ENCODE assay signal across 9 cellular contexts in the genomic region with DNA sequence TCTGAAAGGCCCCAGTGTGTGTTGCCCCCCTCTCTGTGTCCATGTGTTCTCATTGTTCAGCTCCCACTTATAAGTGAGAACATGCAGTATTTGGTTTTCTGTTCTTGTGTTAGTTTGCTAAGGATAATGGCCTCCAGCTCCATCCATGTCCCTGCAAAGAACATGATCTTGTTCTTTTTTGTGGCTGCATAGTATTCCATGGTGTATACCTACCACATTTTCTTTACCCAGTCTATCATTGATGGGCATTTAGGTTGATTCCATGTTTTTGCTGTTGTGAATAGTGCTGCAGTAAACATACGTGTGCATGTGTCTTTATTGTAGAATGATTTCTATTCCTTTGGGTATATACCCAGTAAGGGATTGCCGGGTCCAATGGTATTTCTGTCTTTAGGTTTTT. TPM values are rescaled to one million over a fixed set of nuclear protein-coding genes. Genes with fewer than 3 reads are reported as not detected.
DNase-seq lines count a peak whose midpoint lies in the region; ATAC-seq, FAIRE-seq and TF ChIP-seq lines count a peak whose summit lies in the region.
"Not testable (repeated sequence)": the region's sequence is repeated elsewhere in the genome, so short reads cannot be mapped to it uniquely, and the experiment has no call there.
"Had no signal": no experiment of that assay in that cellular context is flagged by ENCODE, and none has a peak within 500 bp of the region (broad histone marks: within the 10 kb centered on the region; RNA-seq: fewer than 3 reads in every experiment).

No MANE protein-coding gene starts in this region.

- peaks cover 34% of the 10 kb centered on the region for H3K4me1 Mint-ChIP-seq in brain
- H3K4me1 Mint-ChIP-seq in endothelial cell (ENCODE audit: unreplicated experiment); progenitor cell of endocrine pancreas (ENCODE audit: low read depth): not testable (repeated sequence)

- H4K20me1 ChIP-seq in K562 (replicated peaks; ENCODE audit: control insufficient read depth, insufficient read depth, low read length) = not testable (repeated sequence)

- not testable (repeated sequence) for H3K4me1 ChIP-seq in HEK293 (ENCODE audit: control insufficient read depth, insufficient read depth, low read length); K562 (replicated peaks in 1 of 2; ENCODE audit: control insufficient read depth in 2 of 2, insufficient read depth in 2 of 2, low read length in 2 of 2)
- H3K4me1 ChIP-seq in thyroid gland = peaks cover 12 to 28% of the 10 kb centered on the region in 2 donors

- H3K79me2 ChIP-seq in K562 (ENCODE audit: control insufficient read depth, insufficient read depth, low read length) = not testable (repeated sequence)

- H3K36me3 Mint-ChIP-seq in brain (peaks cover 70% of the 10 kb centered on the region), progenitor cell of endocrine pancreas (ENCODE audit: insufficient read depth) (peaks cover 19% of the 10 kb centered on the region)
- H3K36me3 Mint-ChIP-seq in endothelial cell (ENCODE audit: low read depth, unreplicated experiment) = not testable (repeated sequence)

- intact Hi-C loops in K562 (cut with micrococcal nuclease); thyroid gland (cut with DNase I): not testable (repeated sequence)

- POLR2A ChIA-PET in HEK293 (lab: Yijun Ruan, JAX); K562 (lab: Yijun Ruan, JAX): not testable (repeated sequence)

- CTCF ChIA-PET in HEK293 (lab: Yijun Ruan, JAX); K562 (lab: Yijun Ruan, JAX; ENCODE audit: low intra/inter-chr PET ratio): not testable (repeated sequence)

- H3K27ac Mint-ChIP-seq in brain = peak overlapping the region in 3 of 5 experiments; percentile 62 to 68 (median 62)
- H3K27ac Mint-ChIP-seq in endothelial cell (ENCODE audit: unreplicated experiment) = peak overlapping the region; percentile 6
- peak overlapping the region; percentile 29 for H3K27ac Mint-ChIP-seq in progenitor cell of endocrine pancreas

- H3K4me2 ChIP-seq in K562 (ENCODE audit: insufficient read depth, low read length) = not testable (repeated sequence)

- not testable (repeated sequence) for TF ChIP-seq EP300 in K562 (IDR thresholded peaks at IDR 0.05; ENCODE audit: low read length)

- H2AFZ ChIP-seq in K562 (ENCODE audit: low read depth, low read length) = not testable (repeated sequence)

- in situ Hi-C loops in K562 (cut with MboI) = not testable (repeated sequence)

- not testable (repeated sequence) for TF ChIP-seq POLR2A in K562 (conservative IDR thresholded peaks at IDR 0.05); thyroid gland (IDR thresholded peaks at IDR 0.05)

- H3K4me3 Mint-ChIP-seq in brain; endothelial cell (ENCODE audit: unreplicated experiment); progenitor cell of endocrine pancreas (ENCODE audit: low read depth): not testable (repeated sequence)

- not testable (repeated sequence) for H3K27me3 ChIP-seq in K562 (ENCODE audit: control insufficient read depth in 2 of 2, insufficient read depth in 2 of 2, low read length in 2 of 2); thyroid gland

- H3K27ac ChIP-seq in HEK293 (ENCODE audit: extremely low read depth, low read depth, low read length); K562 (ENCODE audit: extremely low read depth, low read depth, low read length): not testable (repeated sequence)
- H3K27ac ChIP-seq in thyroid gland = peak overlapping the region in 2 of 3 donors; percentile 63 to 73

- not testable (repeated sequence) for H3K9ac ChIP-seq in K562 (ENCODE audit: insufficient read depth in 1 of 2, low read depth in 2 of 2, low read length in 2 of 2)

- H3K9me3 Mint-ChIP-seq in brain = peaks cover 7 to 35% (median 18%) of the 10 kb centered on the region in 5 experiments
- not testable (repeated sequence) for H3K9me3 Mint-ChIP-seq in endothelial cell (ENCODE audit: unreplicated experiment); progenitor cell of endocrine pancreas (ENCODE audit: low read depth)

- not testable (repeated sequence) for FAIRE-seq in K562 (lab: Jason Lieb, UNC)

- DNase-seq in K562 (ENCODE audit: extremely low read depth in 1 of 4, low spot score in 3 of 4); endothelial cell (ENCODE audit: low spot score); progenitor cell of endocrine pancreas (ENCODE audit: low spot score, unreplicated experiment); thyroid gland: not testable (repeated sequence)

- ATAC-seq in SK-N-SH treated with all-trans-retinoic acid at 6 μM for 48 hours, K562: not testable (repeated sequence)

- not testable (repeated sequence) for TF ChIP-seq RAD21 in K562 (CRISPR knock-in tag; conservative IDR thresholded peaks at IDR 0.05 in 1 of 2, IDR thresholded peaks at IDR 0.05 in 1 of 2)

- 70% methylated on average over 2 of the region's 2 CpGs for WGBS in K562 (ENCODE audit: insufficient coverage, low coverage, missing lambda C conversion rate)
- WGBS in thyroid gland, 2 donors = 95 to 98% methylated on average over 2 of the region's 2 CpGs

- not testable (repeated sequence) for H3K4me3 ChIP-seq in HEK293 (ENCODE audit: low read depth, low read length); K562; thyroid gland (replicated peaks in 1 of 3)

- H3K27me3 Mint-ChIP-seq in brain; endothelial cell (ENCODE audit: unreplicated experiment); progenitor cell of endocrine pancreas: not testable (repeated sequence)

- not testable (repeated sequence) for H3K36me3 ChIP-seq in HEK293 (ENCODE audit: control insufficient read depth in 2 of 2, insufficient read depth in 1 of 2, low read length in 2 of 2); K562 (ENCODE audit: control insufficient read depth, insufficient read depth, low read length); thyroid gland

- H3K9me3 ChIP-seq in HEK293 (ENCODE audit: control insufficient read depth, insufficient read depth, low read depth, low read length); K562 (replicated peaks; ENCODE audit: control insufficient read depth, insufficient read depth, low read depth, low read length); thyroid gland: not testable (repeated sequence)

- BruUV-seq in K562 (replicated peaks; lab: Mats Ljungman, UMichigan) = not testable (repeated sequence)

- not testable (repeated sequence) for H3K9me1 ChIP-seq in K562 (ENCODE audit: control insufficient read depth, insufficient read depth, low read length)

- TF ChIP-seq CTCF in HEK293 (tag by site-specific recombination; IDR thresholded peaks at IDR 0.05); K562 (IDR thresholded peaks at IDR 0.05 in 2 of 3, conservative IDR thresholded peaks at IDR 0.05 in 1 of 3; ENCODE audit: insufficient read depth in 2 of 3, low read depth in 1 of 3, low read length in 3 of 3); brain (conservative IDR thresholded peaks at IDR 0.05); endothelial cell (IDR thresholded peaks at IDR 0.05; ENCODE audit: unreplicated experiment); progenitor cell of endocrine pancreas (IDR thresholded peaks at IDR 0.05; ENCODE audit: unreplicated experiment); thyroid gland (IDR thresholded peaks at IDR 0.05): not testable (repeated sequence)

TF ChIP-seq in SK-N-SH treated with all-trans-retinoic acid at 6 μM for 48 hours, 23 proteins besides CTCF, POLR2A, EP300 and RAD21:
- peak; percentile 83 for TF ChIP-seq ZNF8 (CRISPR knock-in tag; IDR thresholded peaks at IDR 0.05)
TF ChIP-seq in SK-N-SH treated with all-trans-retinoic acid at 6 μM for 48 hours: peak in this region for 1; not testable (repeated sequence) for 22.

TF ChIP-seq in K562, 482 proteins besides CTCF, POLR2A, EP300 and RAD21:
- 0 out of 2 replicates have a peak, but pooled peaks have one; percentile 14 for TF ChIP-seq BCOR (IDR thresholded peaks at IDR 0.05)
- TF ChIP-seq ZNF146 (CRISPR knock-in tag; IDR thresholded peaks at IDR 0.05; ENCODE audit: unreplicated experiment) = peak; percentile 83

RNA-seq across cellular contexts. Expression of a gene that starts 37.8 kb away (rescaled TPM):
- total RNA-seq in K562 (2011; cell fraction: chromatin; rRNA removed; ENCODE audit: low replicate concordance) = 23.2 and 65.0 TPM in 2 replicates
- 30.5 and 35.3 TPM in 2 replicates for total RNA-seq in K562 (2011; cell fraction: nucleolus; rRNA removed)
- 22.2 and 23.5 TPM in 2 replicates for total RNA-seq in K562 (2011; cell fraction: nucleoplasm; rRNA removed)
- 9.2 and 12.4 TPM in 2 replicates for total RNA-seq in K562 (2014; rRNA removed)
- 10.8 and 14.0 TPM in 2 replicates for total RNA-seq in K562 (2014; rRNA removed; fragmentation: Illumina TruSeq; extraction: Trizol)
- 13.4 and 15.1 TPM in 2 replicates for total RNA-seq in K562 (2015; rRNA removed; fragmentation: Illumina TruSeq; extraction: Trizol)
- total RNA-seq in K562 (2021) = 30.2 and 32.1 TPM in 2 replicates
- polyA plus RNA-seq in K562 (2011; rRNA removed) = 12.8 and 17.6 TPM in 2 replicates
- polyA plus RNA-seq in K562 (2011; cell fraction: cytosol; rRNA removed) = 9.3 and 13.0 TPM in 2 replicates
- 15.6 and 24.1 TPM in 2 replicates for polyA plus RNA-seq in K562 (2011; cell fraction: nucleus; rRNA removed)
- 19.1 and 31.6 TPM in 2 replicates for polyA plus RNA-seq in K562 (2012)
- polyA plus RNA-seq in K562 (2014; fragmentation: Illumina TruSeq; extraction: Trizol) = 23.8 and 24.5 TPM in 2 replicates
- polyA plus RNA-seq in K562 (2014; fragmentation: Nextera tagmentation; extraction: Ambion mirVana) = 1 to 10 TPM; 9.1 to 10.0 TPM
- polyA plus RNA-seq in K562 (2014; rRNA removed) = 17.0 and 20.8 TPM in 2 replicates
- polyA minus RNA-seq in K562 (2011; rRNA and poly(A)+ RNA removed) = 9.2 and 9.7 TPM in 2 replicates
- 21.2 and 21.5 TPM in 2 replicates for polyA minus RNA-seq in K562 (2011; cell fraction: cytosol; rRNA and poly(A)+ RNA removed)
- polyA minus RNA-seq in K562 (2011; cell fraction: nucleus; rRNA and poly(A)+ RNA removed) = 11.3 and 12.9 TPM in 2 replicates
- 33.6 TPM for polyA plus RNA-seq in brain (ENCODE audit: insufficient read depth, low read depth, low replicate concordance)
- 32.6 TPM for total RNA-seq in endothelial cell (ENCODE audit: unreplicated experiment)
- total RNA-seq in progenitor cell of endocrine pancreas = 52.6 and 60.7 TPM in 2 replicates
- total RNA-seq in thyroid gland = 10 to 100 TPM; 28.1 to 41.1 (median 31.0) TPM
- polyA plus RNA-seq: CD14-positive monocyte; CD8-positive, alpha-beta memory T cell had no signal

Comparison
In these comparisons a context has a peak if more than half of its experiments do, and no peak if none do; other contexts are left out.
1. H3K27ac Mint-ChIP-seq: peak in every context shown above with its lines; median percentile 62 in brain; 29 in progenitor cell of endocrine pancreas; 6 in endothelial cell.